In genomic region chr1:16082283-16083038, GRCh38 we compare ENCODE assay signal across 1 cellular context.
TF ChIP-seq lines count a peak whose summit lies in the region.

No MANE protein-coding gene starts in this region.

TF ChIP-seq in K562, 482 proteins besides CTCF, POLR2A, EP300 and RAD21 (continued from another document and continues in another):
- TF ChIP-seq VEZF1 (CRISPR knock-in tag; IDR thresholded peaks at IDR 0.05) (no peak), MAZ (CRISPR knock-in tag; conservative IDR thresholded peaks at IDR 0.05 in 1 of 2, IDR thresholded peaks at IDR 0.05 in 1 of 2) (peak in 1 of 2 experiments; percentile 53; a peak in 1 of 4 replicates), ZMIZ1 (IDR thresholded peaks at IDR 0.05; ENCODE audit: low read depth in 2 of 2, low read length in 2 of 2) (peak in 1 of 2 experiments; percentile 29; a peak in 1 of 4 replicates), FOXM1 (IDR thresholded peaks at IDR 0.05; ENCODE audit: low read depth) (no peak), FOXM1 (CRISPR knock-in tag; IDR thresholded peaks at IDR 0.05; ENCODE audit: low read depth) (no peak), ZNF407 (IDR thresholded peaks at IDR 0.05; ENCODE audit: low read depth) (no peak), ZNF384 (IDR thresholded peaks at IDR 0.05; ENCODE audit: low read depth, low read length) (no peak), STAG1 (CRISPR knock-in tag; IDR thresholded peaks at IDR 0.05; ENCODE audit: borderline replicate concordance) (peak; percentile 59; the same call in 1 of the 2 replicates), RB1 (IDR thresholded peaks at IDR 0.05; ENCODE audit: low read depth) (peak; percentile 74), TFAP4 (CRISPR knock-in tag; IDR thresholded peaks at IDR 0.05; ENCODE audit: borderline replicate concordance) (peak; percentile 51; the same call in 1 of the 2 replicates), HDGF (IDR thresholded peaks at IDR 0.05) (0 out of 2 replicates have a peak, but pooled peaks have one; percentile 62), HNRNPH1 (optimal IDR thresholded peaks at IDR 0.05; ENCODE audit: low read depth, low read length) (no peak), CREBBP (IDR thresholded peaks at IDR 0.05; ENCODE audit: low read depth, low read length) (no peak), AFF4 (CRISPR knock-in tag; IDR thresholded peaks at IDR 0.05) (no peak), NRF1 (conservative IDR thresholded peaks at IDR 0.05 in 1 of 2, IDR thresholded peaks at IDR 0.05 in 1 of 2) (no peak), ZNF445 (CRISPR knock-in tag; IDR thresholded peaks at IDR 0.05; ENCODE audit: low read depth) (no peak), ZNF3 (CRISPR knock-in tag; IDR thresholded peaks at IDR 0.05) (no peak), KAT2B (IDR thresholded peaks at IDR 0.05; ENCODE audit: low read depth, low read length) (no peak), TEAD4 (IDR thresholded peaks at IDR 0.05; ENCODE audit: low read length) (peak; percentile 44; the same call in 1 of the 2 replicates), TEAD4 (CRISPR knock-in tag; IDR thresholded peaks at IDR 0.05; ENCODE audit: borderline replicate concordance) (no peak), ZNF511 (CRISPR knock-in tag; IDR thresholded peaks at IDR 0.05) (no peak; the same call in 1 of the 2 replicates), ZSCAN29 (IDR thresholded peaks at IDR 0.05) (no peak), RBM34 (IDR thresholded peaks at IDR 0.05; ENCODE audit: borderline replicate concordance, insufficient read depth, low read length) (no peak), LCOR (CRISPR knock-in tag; IDR thresholded peaks at IDR 0.05) (0 out of 2 replicates have a peak, but pooled peaks have one; percentile 38), DEAF1 (CRISPR knock-in tag; IDR thresholded peaks at IDR 0.05) (peak; percentile 82), NCOA1 (IDR thresholded peaks at IDR 0.05; ENCODE audit: low read depth) (no peak), EWSR1 (IDR thresholded peaks at IDR 0.05; ENCODE audit: borderline replicate concordance, low read depth, partially characterized antibody) (no peak)
